Comparison of ENCODE assay signal across 10 cellular contexts in genomic region chr14:23361320-23361719, GRCh38. TPM values are rescaled to one million over a fixed set of nuclear protein-coding genes. Genes with fewer than 3 reads are reported as not detected.
DNase-seq lines count a peak whose midpoint lies in the region; ATAC-seq and TF ChIP-seq lines count a peak whose summit lies in the region.
"Had no signal": no experiment of that assay in that cellular context is flagged by ENCODE, and none has a peak within 500 bp of the region (broad histone marks: within the 10 kb centered on the region; RNA-seq: fewer than 3 reads in every experiment).

No MANE protein-coding gene starts in this region.

- ATAC-seq in HG02870 (IDR thresholded peaks at IDR 0.05; ENCODE audit: unreplicated experiment): peak; percentile 85
- ATAC-seq in GM21423 (IDR thresholded peaks at IDR 0.05; ENCODE audit: unreplicated experiment): no peak
- ATAC-seq: stimulated activated memory B cell treated with anti-CD40 and anti-IgM and Interleukin-4, amounts not matched to agents 10 μg/mL and 1 μg/mL and 100 μg/mL, for 72 hours had no signal

- no peaks in the 10 kb centered on the region for H3K9me3 ChIP-seq in esophagus squamous epithelium
- H3K9me3 ChIP-seq in effector memory CD4-positive, alpha-beta T cell (ENCODE audit: control insufficient read depth, low read length): no peaks in the 10 kb centered on the region

- no peak for TF ChIP-seq CTCF in AG10803 (conservative IDR thresholded peaks at IDR 0.05; ENCODE audit: low read length)
- no peak for TF ChIP-seq CTCF in esophagus squamous epithelium (IDR thresholded peaks at IDR 0.05)
- TF ChIP-seq CTCF in nephron progenitor cell (IDR thresholded peaks at IDR 0.05): no peak

- peaks cover 20 to 66% (median 23%) of the 10 kb centered on the region in 3 donors for H3K4me1 ChIP-seq in esophagus squamous epithelium
- no peaks in the 10 kb centered on the region for H3K4me1 ChIP-seq in effector memory CD4-positive, alpha-beta T cell (ENCODE audit: control insufficient read depth, insufficient read depth, low read length, poor library complexity, severe bottlenecking)

- no peak overlapping the region for H3K4me3 Mint-ChIP-seq in nephron progenitor cell
- H3K4me3 Mint-ChIP-seq: stimulated activated memory B cell treated with anti-CD40 and anti-IgM and Interleukin-4, amounts not matched to agents 10 μg/mL and 1 μg/mL and 100 μg/mL, for 72 hours had no signal

- peak overlapping the region in 3 of 4 donors; percentile 13 to 39 (median 33) for H3K27ac ChIP-seq in esophagus squamous epithelium
- H3K27ac ChIP-seq in effector memory CD4-positive, alpha-beta T cell (ENCODE audit: insufficient read depth, low read length, poor library complexity, severe bottlenecking): no peak overlapping the region

- H3K27ac Mint-ChIP-seq in nephron progenitor cell: peak overlapping the region; percentile 7
- H3K27ac Mint-ChIP-seq: stimulated activated memory B cell treated with anti-CD40 and anti-IgM and Interleukin-4, amounts not matched to agents 10 μg/mL and 1 μg/mL and 100 μg/mL, for 72 hours had no signal

- H3K4me1 Mint-ChIP-seq in nephron progenitor cell: peaks cover 37% of the 10 kb centered on the region
- H3K4me1 Mint-ChIP-seq: stimulated activated memory B cell treated with anti-CD40 and anti-IgM and Interleukin-4, amounts not matched to agents 10 μg/mL and 1 μg/mL and 100 μg/mL, for 72 hours had no signal

- peaks cover 34% of the 10 kb centered on the region for H3K36me3 Mint-ChIP-seq in nephron progenitor cell (ENCODE audit: low read depth)
- H3K36me3 Mint-ChIP-seq: stimulated activated memory B cell treated with anti-CD40 and anti-IgM and Interleukin-4, amounts not matched to agents 10 μg/mL and 1 μg/mL and 100 μg/mL, for 72 hours had no signal

- no peak overlapping the region for H3K4me3 ChIP-seq in AG10803 (ENCODE audit: low read length)
- no peak overlapping the region for H3K4me3 ChIP-seq in esophagus squamous epithelium
- H3K4me3 ChIP-seq in effector memory CD4-positive, alpha-beta T cell (ENCODE audit: insufficient read depth, low read depth, low read length, poor library complexity, severe bottlenecking): no peak overlapping the region

- peaks cover 0 to 36% (median 0%) of the 10 kb centered on the region in 4 donors for H3K27me3 ChIP-seq in esophagus squamous epithelium
- H3K27me3 ChIP-seq in effector memory CD4-positive, alpha-beta T cell (replicated peaks; ENCODE audit: control insufficient read depth, insufficient read depth, low read length, poor library complexity, severe bottlenecking): peaks cover 16% of the 10 kb centered on the region

- DNase-seq in AG10803 (ENCODE audit: low read depth) (peak; percentile 82), esophagus squamous epithelium (lab: John Stamatoyannopoulos, UW) (no peak), nephron progenitor cell (no peak), amniotic stem cell (lab: John Stamatoyannopoulos, UW) (no peak)
- DNase-seq in effector memory CD4-positive, alpha-beta T cell: no peak
- DNase-seq in stimulated activated CD4-positive, alpha-beta T cell treated with anti-CD3 and anti-CD28 coated beads, Interleukin-2, amount 100 ng/mL, for 24 hours: no peak
- DNase-seq: cerebellar nuclear complex had no signal

- intact Hi-C loops in esophagus squamous epithelium (cut with DNase I): no loop called here

- H3K27me3 Mint-ChIP-seq in nephron progenitor cell (ENCODE audit: low read depth, poor library complexity): no peaks in the 10 kb centered on the region

- no peak for TF ChIP-seq POLR2A in esophagus squamous epithelium (IDR thresholded peaks at IDR 0.05)

- no peaks in the 10 kb centered on the region for H3K9me3 Mint-ChIP-seq in nephron progenitor cell
- H3K9me3 Mint-ChIP-seq: stimulated activated memory B cell treated with anti-CD40 and anti-IgM and Interleukin-4, amounts not matched to agents 10 μg/mL and 1 μg/mL and 100 μg/mL, for 72 hours had no signal

- H3K36me3 ChIP-seq in esophagus squamous epithelium: peaks cover 5 to 45% (median 16%) of the 10 kb centered on the region in 3 donors
- H3K36me3 ChIP-seq in effector memory CD4-positive, alpha-beta T cell (ENCODE audit: control insufficient read depth, insufficient read depth, low read length): no peaks in the 10 kb centered on the region

RNA-seq across cellular contexts. Expression of gene EFS, which starts 3.7 kb away (rescaled TPM):
- 10 to 100 TPM; 17.8 to 34.4 (median 20.9) TPM for total RNA-seq in esophagus squamous epithelium

RNA-seq across cellular contexts. Expression of gene SLC22A17, which starts 8.6 kb away (rescaled TPM):
- total RNA-seq in esophagus squamous epithelium: 1 to 10 TPM in 3 of 4 donors, under 1 TPM in 1; 0.88 to 9.2 (median 3.3) TPM

RNA-seq across cellular contexts. Expression of gene IL25, which starts 11.3 kb away (rescaled TPM):
- total RNA-seq in esophagus squamous epithelium: not detected

RNA-seq across cellular contexts. Expression of gene CMTM5, which starts 15.5 kb away (rescaled TPM):
- total RNA-seq in esophagus squamous epithelium: not detected

RNA-seq across cellular contexts. Expression of gene PABPN1, which starts 40.1 kb away (rescaled TPM):
- total RNA-seq in esophagus squamous epithelium: 10 to 100 TPM; 28.2 to 63.8 (median 51.3) TPM
